21 cellular contexts compared by ENCODE assay signal in the genomic region with DNA sequence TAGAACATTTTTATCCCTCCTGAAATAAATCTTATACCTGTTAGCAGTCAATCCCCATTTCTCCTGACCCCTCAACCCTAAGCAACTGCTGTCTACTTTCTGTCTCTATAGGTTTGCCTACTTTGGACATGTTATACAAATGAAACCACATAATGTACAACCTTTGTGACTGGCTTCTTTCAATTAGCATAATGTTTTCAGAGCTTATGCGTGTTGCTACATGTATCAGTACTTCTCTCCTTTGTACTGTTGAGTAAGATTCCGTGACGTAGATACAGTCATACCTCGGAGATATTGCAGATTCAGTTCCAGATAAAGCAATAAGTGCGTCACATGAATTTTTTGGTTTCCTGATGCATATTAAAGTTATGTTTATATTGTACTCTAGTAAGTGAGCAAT.
A peak's percentile ranks its signal among the peaks of the same experiment; 100 is the strongest.
DNase-seq lines count a peak whose midpoint lies in the region; ATAC-seq and TF ChIP-seq lines count a peak whose summit lies in the region.
"Had no signal": no experiment of that assay in that cellular context is flagged by ENCODE, and none has a peak within 500 bp of the region (broad histone marks: within the 10 kb centered on the region; RNA-seq: fewer than 3 reads in every experiment).

No MANE protein-coding gene starts in this region.

- DNase-seq in NOMO-1 treated with DMSO at 0.1 percent for 48 hours (lab: John Stamatoyannopoulos, UW; ENCODE audit: unreplicated experiment) (peak; percentile 36), NOMO-1 treated with dmso at 0.1 percent for 144 hours (lab: John Stamatoyannopoulos, UW; ENCODE audit: unreplicated experiment) (no peak), NCI-H526 (lab: John Stamatoyannopoulos, UW) (peak; percentile 72 to 76), dermis blood vessel endothelial cell (peak; percentile 39), heart left ventricle (no peak), NCI-H128 (lab: John Stamatoyannopoulos, UW; ENCODE audit: unreplicated experiment) (no peak), AG20443 (ENCODE audit: low spot score) (no peak)
- DNase-seq: activated CD4-positive, alpha-beta T cell treated with anti-CD3 and anti-CD28 coated beads, Interleukin-2, amount 50 U/mL, for 48 hours; activated naive CD4-positive, alpha-beta T cell treated with anti-CD3 and anti-CD28 coated beads, Interleukin-2, amount 10 ng/mL, durations not matched to agents 7 days and 5 days; activated T-cell treated with anti-CD3 and anti-CD28 coated beads, Interleukin-2, amount 50 U/mL, for 1 hour; C1 segment of cervical spinal cord; effector memory CD8-positive, alpha-beta T cell; foreskin melanocyte; H9; mesendoderm; natural killer cell; NCI-H1930; NCI-H446 treated with DMSO at 0.1 percent for 48 hours; SHP77; T-cell had no signal

- H3K36me3 ChIP-seq in heart left ventricle = no peaks in the 10 kb centered on the region

- no peak for TF ChIP-seq POLR2A in heart left ventricle (IDR thresholded peaks at IDR 0.05)

- H3K27me3 ChIP-seq in heart left ventricle = no peaks in the 10 kb centered on the region

- no peak for TF ChIP-seq CTCF in heart left ventricle (IDR thresholded peaks at IDR 0.05)

- WGBS in heart left ventricle, 4 donors = 83 to 93% (median 87%) methylated on average over 5 of the region's 5 CpGs

- intact Hi-C loops in heart left ventricle (cut with DNase I) = no loop called here

- H3K4me3 ChIP-seq in skin epidermis (no peak overlapping the region), heart left ventricle (no peak overlapping the region)

- peaks cover 0 to 17% (median 3%) of the 10 kb centered on the region in 12 donors for H3K9me3 ChIP-seq in heart left ventricle

- ATAC-seq in heart left ventricle = no peak
- ATAC-seq: effector memory CD8-positive, alpha-beta T cell; natural killer cell; T-cell had no signal

- H3K27ac ChIP-seq in skin epidermis = peak overlapping the region in 18 of 21 experiments; percentile 5 to 80 (median 61)
- H3K27ac ChIP-seq in heart left ventricle = no peak overlapping the region

- no peaks in the 10 kb centered on the region for H3K4me1 ChIP-seq in heart left ventricle

Comparison
In these comparisons a context has a peak if more than half of its experiments do, and no peak if none do; other contexts are left out.
1. DNase-seq: peak in NOMO-1 treated with DMSO at 0.1 percent for 48 hours (single experiment), NCI-H526 (2 of 2) and dermis blood vessel endothelial cell (single experiment); none in NOMO-1 treated with dmso at 0.1 percent for 144 hours (single experiment), heart left ventricle (0 of 5), NCI-H128 (single experiment) and AG20443 (single experiment).
2. H3K27ac ChIP-seq: peak in skin epidermis (18 of 21); none in heart left ventricle (0 of 12).